20 cellular contexts compared by ENCODE assay signal in genomic region chr10:84201244-84201606, GRCh38. TPM values are rescaled to one million over a fixed set of nuclear protein-coding genes. Genes with fewer than 3 reads are reported as not detected.
"Had no signal": no experiment of that assay in that cellular context is flagged by ENCODE, and none has a peak within 500 bp of the region (broad histone marks: within the 10 kb centered on the region; RNA-seq: fewer than 3 reads in every experiment).

No MANE protein-coding gene starts in this region.

- H3K4me1 ChIP-seq: adrenal gland, gastrocnemius medialis, left lung, pancreas, vagina had no signal

- ATAC-seq: activated T-helper 17 cell treated with anti-CD3 and anti-CD28 coated beads, Interleukin-2, amount 50 U/mL, for 72 hours; gastrocnemius medialis; heart right ventricle; left lung had no signal

- H3K4me1 Mint-ChIP-seq: activated T-helper 17 cell treated with anti-CD3 and anti-CD28 coated beads, Interleukin-2, amount 50 U/mL, for 72 hours; neural crest cell had no signal

- H3K27me3 ChIP-seq: adrenal gland, pancreas, thyroid gland, vagina had no signal

- H3K36me3 ChIP-seq: adrenal gland, gastrocnemius medialis, heart right ventricle, left lung, pancreas, thyroid gland, vagina had no signal

- H3K27ac ChIP-seq: adrenal gland, coronary artery, gastrocnemius medialis, heart right ventricle, left lung, pancreas, skin epidermis, thyroid gland, vagina had no signal

- H3K4me3 Mint-ChIP-seq: activated naive CD4-positive, alpha-beta T cell treated with anti-CD3 and anti-CD28 coated beads for 36 hours; activated T-helper 17 cell treated with anti-CD3 and anti-CD28 coated beads, Interleukin-2, amount 50 U/mL, for 72 hours; neural crest cell had no signal

- H3K4me3 ChIP-seq: adrenal gland, coronary artery, gastrocnemius medialis, heart right ventricle, left lung, pancreas, skin epidermis, thyroid gland, vagina had no signal

- DNase-seq: activated CD4-positive, alpha-beta T cell treated with anti-CD3 and anti-CD28 coated beads for 48 hours; activated naive CD4-positive, alpha-beta T cell treated with anti-CD3 and anti-CD28 coated beads for 36 hours; adrenal gland; effector CD4-positive, alpha-beta T cell; gastrocnemius medialis; heart right ventricle; islet precursor cell; left lung; mesenchymal stem cell; pancreas; T-helper 9 cell; thyroid gland had no signal

- H3K27ac Mint-ChIP-seq: activated naive CD4-positive, alpha-beta T cell treated with anti-CD3 and anti-CD28 coated beads for 36 hours; activated T-helper 17 cell treated with anti-CD3 and anti-CD28 coated beads, Interleukin-2, amount 50 U/mL, for 72 hours had no signal

- H3K9me3 ChIP-seq: adrenal gland, gastrocnemius medialis, heart right ventricle, left lung, pancreas, thyroid gland, vagina had no signal

- H3K9me3 Mint-ChIP-seq: activated naive CD4-positive, alpha-beta T cell treated with anti-CD3 and anti-CD28 coated beads for 36 hours; activated T-helper 17 cell treated with anti-CD3 and anti-CD28 coated beads, Interleukin-2, amount 50 U/mL, for 72 hours; neural crest cell had no signal

RNA-seq across cellular contexts. Expression of gene CDHR1, which starts 6.9 kb away (rescaled TPM):
- total RNA-seq: fibroblast of lung had no signal

RNA-seq across cellular contexts. Expression of gene LRIT2, which starts 24.1 kb away (rescaled TPM):
- total RNA-seq: activated naive CD4-positive, alpha-beta T cell treated with anti-CD3 and anti-CD28 coated beads for 36 hours; activated T-helper 17 cell treated with anti-CD3 and anti-CD28 coated beads, Interleukin-2, amount 50 U/mL, for 72 hours; adrenal gland; cardiac septum; fibroblast of lung; gastrocnemius medialis; heart right ventricle; left lung; neural crest cell; pancreas; renal cortical epithelial cell; thyroid gland; vagina had no signal
- polyA plus RNA-seq: adrenal gland, fibroblast of lung, heart right ventricle, pancreas had no signal

RNA-seq across cellular contexts. Expression of gene GPR15LG, which starts 27.6 kb away (rescaled TPM):
- total RNA-seq: activated naive CD4-positive, alpha-beta T cell treated with anti-CD3 and anti-CD28 coated beads for 36 hours; activated T-helper 17 cell treated with anti-CD3 and anti-CD28 coated beads, Interleukin-2, amount 50 U/mL, for 72 hours; cardiac septum; fibroblast of lung; heart right ventricle; left lung; neural crest cell; thyroid gland had no signal
- polyA plus RNA-seq: adrenal gland, fibroblast of lung, heart right ventricle had no signal

RNA-seq across cellular contexts. Expression of gene LRIT1, which starts 40.1 kb away (rescaled TPM):
- total RNA-seq: activated naive CD4-positive, alpha-beta T cell treated with anti-CD3 and anti-CD28 coated beads for 36 hours; activated T-helper 17 cell treated with anti-CD3 and anti-CD28 coated beads, Interleukin-2, amount 50 U/mL, for 72 hours; adrenal gland; cardiac septum; fibroblast of lung; gastrocnemius medialis; left lung; neural crest cell; pancreas; renal cortical epithelial cell; thyroid gland; vagina had no signal
- polyA plus RNA-seq: adrenal gland, fibroblast of lung, heart right ventricle, pancreas had no signal

RNA-seq across cellular contexts. Expression of gene RGR, which starts 43.6 kb away (rescaled TPM):
- total RNA-seq: activated naive CD4-positive, alpha-beta T cell treated with anti-CD3 and anti-CD28 coated beads for 36 hours; activated T-helper 17 cell treated with anti-CD3 and anti-CD28 coated beads, Interleukin-2, amount 50 U/mL, for 72 hours; adrenal gland; cardiac septum; fibroblast of lung; left lung; pancreas; renal cortical epithelial cell; vagina had no signal
- polyA plus RNA-seq: fibroblast of lung, pancreas had no signal
